Comparison of ENCODE assay signal across 20 cellular contexts in the genomic region with DNA sequence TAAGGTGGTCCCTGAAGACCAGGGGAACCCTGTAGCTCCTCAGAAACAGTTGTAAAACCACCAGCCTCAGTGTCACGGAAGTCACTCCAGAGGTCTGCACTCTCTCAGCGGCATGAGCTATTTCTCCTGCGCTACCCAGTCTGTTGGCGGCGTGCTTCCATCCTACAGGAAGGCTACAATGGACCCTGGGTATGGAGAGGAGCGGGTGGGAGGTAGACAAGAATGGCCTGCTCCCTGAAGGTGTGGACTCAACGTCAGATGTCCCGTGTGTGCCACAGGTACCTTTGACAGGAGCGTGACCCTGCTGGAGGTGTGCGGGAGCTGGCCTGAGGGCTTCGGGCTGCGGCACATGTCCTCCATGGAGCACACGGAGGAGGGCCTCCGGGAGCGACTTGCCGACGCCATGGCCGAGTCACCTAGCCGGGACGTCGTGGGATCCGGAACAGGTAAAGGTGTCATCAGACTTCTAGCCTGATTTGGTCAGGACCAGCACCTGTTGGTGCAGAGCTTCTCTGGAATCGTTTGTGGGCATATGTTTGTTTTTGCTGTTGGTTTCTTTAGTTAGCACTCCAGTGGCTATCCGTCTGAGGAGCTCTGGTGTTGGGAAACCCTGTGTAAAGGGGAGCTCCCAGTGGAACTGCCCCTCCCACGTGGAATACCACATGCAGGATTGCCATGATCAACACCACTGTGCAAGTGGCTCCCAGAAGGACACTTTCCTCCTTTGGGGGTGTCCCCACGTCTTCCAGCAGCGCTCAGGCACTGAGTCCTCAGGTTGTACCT.
"Had no signal": no experiment of that assay in that cellular context is flagged by ENCODE, and none has a peak within 500 bp of the region (broad histone marks: within the 10 kb centered on the region; RNA-seq: fewer than 3 reads in every experiment).

No MANE protein-coding gene starts in this region.

- H3K27me3 ChIP-seq: gastrocnemius medialis, hepatocyte, right atrium auricular region, sigmoid colon had no signal

- H3K36me3 Mint-ChIP-seq: natural killer cell had no signal

- H3K4me3 ChIP-seq: gastrocnemius medialis, heart left ventricle, hepatocyte, lower lobe of right lung, prostate gland, right atrium auricular region, sigmoid colon had no signal

- H3K4me1 Mint-ChIP-seq: natural killer cell; stimulated activated memory B cell treated with anti-CD40 and anti-IgM and Interleukin-4, amounts not matched to agents 10 μg/mL and 1 μg/mL and 100 μg/mL, for 72 hours had no signal

- H2AFZ ChIP-seq: hepatocyte, parathyroid adenoma had no signal

- H3K9me3 Mint-ChIP-seq: endodermal cell; natural killer cell; stimulated activated memory B cell treated with anti-CD40 and anti-IgM and Interleukin-4, amounts not matched to agents 10 μg/mL and 1 μg/mL and 100 μg/mL, for 72 hours had no signal

- H3K36me3 ChIP-seq: gastrocnemius medialis, lower lobe of right lung, prostate gland, right atrium auricular region, sigmoid colon had no signal

- H3K9me3 ChIP-seq: gastrocnemius medialis, heart left ventricle, lower lobe of right lung, prostate gland, right atrium auricular region, sigmoid colon had no signal

- H3K9ac ChIP-seq: parathyroid adenoma had no signal

- H3K4me3 Mint-ChIP-seq: endodermal cell; natural killer cell; stimulated activated memory B cell treated with anti-CD40 and anti-IgM and Interleukin-4, amounts not matched to agents 10 μg/mL and 1 μg/mL and 100 μg/mL, for 72 hours had no signal

- H3K27ac Mint-ChIP-seq: endodermal cell; natural killer cell; stimulated activated memory B cell treated with anti-CD40 and anti-IgM and Interleukin-4, amounts not matched to agents 10 μg/mL and 1 μg/mL and 100 μg/mL, for 72 hours had no signal

- H3K4me1 ChIP-seq: gastrocnemius medialis, lower lobe of right lung, parathyroid adenoma, prostate gland, sigmoid colon had no signal

- DNase-seq: central memory CD4-positive, alpha-beta T cell; effector CD8-positive, alpha-beta T cell; foreskin fibroblast; gastrocnemius medialis; heart left ventricle; left cardiac atrium; left ventricle myocardium superior; lower lobe of right lung; natural killer cell; sigmoid colon; stimulated activated CD4-positive, alpha-beta T cell treated with anti-CD3 and anti-CD28 coated beads, Interleukin-4, amount 100 ng/mL, for 4 hours; stimulated activated naive CD8-positive, alpha-beta T cell treated with anti-CD3 and anti-CD28 coated beads, Interleukin-15, Interleukin-2, amounts not matched to agents 100 U/mL and 50 U/mL, for 24 hours; trophoblast cell had no signal

- H3K4me2 ChIP-seq: hepatocyte had no signal

- H3K27me3 Mint-ChIP-seq: stimulated activated memory B cell treated with anti-CD40 and anti-IgM and Interleukin-4, amounts not matched to agents 10 μg/mL and 1 μg/mL and 100 μg/mL, for 72 hours had no signal

- H3K79me2 ChIP-seq: hepatocyte, parathyroid adenoma had no signal

- H3K27ac ChIP-seq: epithelial cell of prostate, gastrocnemius medialis, heart left ventricle, hepatocyte, lower lobe of right lung, parathyroid adenoma, prostate gland, right atrium auricular region had no signal
